Comparison of ENCODE assay signal across 30 cellular contexts in genomic region chr17:10824874-10825273, GRCh38. TPM values are rescaled to one million over a fixed set of nuclear protein-coding genes. Genes with fewer than 3 reads are reported as not detected.
"Had no signal": no experiment of that assay in that cellular context is flagged by ENCODE, and none has a peak within 500 bp of the region (broad histone marks: within the 10 kb centered on the region; RNA-seq: fewer than 3 reads in every experiment).

No MANE protein-coding gene starts in this region.

- H3K4me1 Mint-ChIP-seq: stimulated activated effector memory CD8-positive, alpha-beta T cell treated with anti-CD3 and anti-CD28 coated beads, Interleukin-12 subunit alpha, Interleukin-12 subunit beta, amount 100 ng/mL, for 72 hours; stimulated activated memory B cell treated with anti-CD40 and anti-IgM and Interleukin-4, amounts not matched to agents 10 μg/mL and 1 μg/mL and 100 μg/mL, for 72 hours; stimulated activated naive B cell treated with anti-CD40 and anti-IgM and Interleukin-4, amounts not matched to agents 10 μg/mL and 1 μg/mL and 100 μg/mL, for 72 hours had no signal

- H3K27me3 ChIP-seq: stomach, suprapubic skin, testis, thyroid gland, tibial artery, tibial nerve, transverse colon, upper lobe of left lung, upper lobe of right lung, uterus, vagina had no signal

- H3K27me3 Mint-ChIP-seq: stimulated activated naive CD8-positive, alpha-beta T cell treated with anti-CD3 and anti-CD28 coated beads, Interleukin-15, Interleukin-2, amounts not matched to agents 100 ng/mL and 50 ng/mL, for 24 hours had no signal

- H3K4me1 ChIP-seq: stomach, suprapubic skin, thyroid gland, tibial artery, tibial nerve, upper lobe of left lung, upper lobe of right lung, uterus, vagina had no signal

- ATAC-seq: stimulated activated effector memory CD8-positive, alpha-beta T cell treated with anti-CD3 and anti-CD28 coated beads, Interleukin-12 subunit alpha, Interleukin-12 subunit beta, amount 100 ng/mL, for 72 hours; stimulated activated memory B cell treated with anti-CD40 and anti-IgM and Interleukin-4, amounts not matched to agents 10 μg/mL and 1 μg/mL and 100 μg/mL, for 72 hours; stimulated activated naive B cell treated with anti-CD40 and anti-IgM and Interleukin-4, amounts not matched to agents 10 μg/mL and 1 μg/mL and 100 μg/mL, for 72 hours; upper lobe of right lung had no signal

- H3K9me3 ChIP-seq: stomach, suprapubic skin, testis, thoracic aorta, thyroid gland, tibial artery, tibial nerve, transverse colon, upper lobe of left lung, upper lobe of right lung, uterus, vagina had no signal

- DNase-seq: stimulated activated CD4-positive, alpha-beta T cell treated with anti-CD3 and anti-CD28 coated beads, Interleukin-2, amount 100 ng/mL, for 24 hours; stimulated activated CD4-positive, alpha-beta T cell treated with anti-CD3 and anti-CD28 coated beads, Interleukin-2, amount 100 ng/mL, for 48 hours; stimulated activated CD4-positive, alpha-beta T cell treated with anti-CD3 and anti-CD28 coated beads, Interleukin-4, amount 100 ng/mL, for 1 hour; stimulated activated CD4-positive, alpha-beta T cell treated with anti-CD3 and anti-CD28 coated beads, Interleukin-4, amount 100 ng/mL, for 24 hours; stimulated activated CD4-positive, alpha-beta T cell treated with anti-CD3 and anti-CD28 coated beads, Interleukin-4, amount 100 ng/mL, for 4 hours; stimulated activated CD8-positive, alpha-beta memory T cell treated with anti-CD3 and anti-CD28 coated beads, Interleukin-4, amount 100 ng/mL, for 48 hours; stimulated activated naive B cell treated with anti-CD40 and anti-IgM and Interleukin-4, amounts not matched to agents 10 μg/mL and 1 μg/mL and 100 μg/mL, for 72 hours; stimulated activated naive CD4-positive, alpha-beta T cell; stimulated activated naive CD4-positive, alpha-beta T cell treated with Interleukin-2 at 50 U/mL for 16 hours; stomach; substantia nigra; testis; thyroid gland; tibial artery; transverse colon; trophoblast cell; upper lobe of left lung; upper lobe of right lung; uterus had no signal

- H3K27ac ChIP-seq: stomach, suprapubic skin, testis, thoracic aorta, thyroid gland, tibial artery, tibial nerve, transverse colon, upper lobe of left lung, upper lobe of right lung, uterus, vagina had no signal

- H3K36me3 ChIP-seq: stomach, suprapubic skin, thoracic aorta, thyroid gland, tibial artery, tibial nerve, transverse colon, upper lobe of left lung, upper lobe of right lung, uterus, vagina had no signal

- H3K4me3 Mint-ChIP-seq: stimulated activated effector memory CD8-positive, alpha-beta T cell treated with anti-CD3 and anti-CD28 coated beads, Interleukin-12 subunit alpha, Interleukin-12 subunit beta, amount 100 ng/mL, for 72 hours; stimulated activated memory B cell treated with anti-CD40 and anti-IgM and Interleukin-4, amounts not matched to agents 10 μg/mL and 1 μg/mL and 100 μg/mL, for 72 hours; stimulated activated naive B cell treated with anti-CD40 and anti-IgM and Interleukin-4, amounts not matched to agents 10 μg/mL and 1 μg/mL and 100 μg/mL, for 72 hours; stimulated activated naive CD8-positive, alpha-beta T cell treated with anti-CD3 and anti-CD28 coated beads, Interleukin-15, Interleukin-2, amounts not matched to agents 100 ng/mL and 50 ng/mL, for 24 hours; type B pancreatic cell had no signal

- H3K9me3 Mint-ChIP-seq: stimulated activated effector memory CD8-positive, alpha-beta T cell treated with anti-CD3 and anti-CD28 coated beads, Interleukin-12 subunit alpha, Interleukin-12 subunit beta, amount 100 ng/mL, for 72 hours; stimulated activated memory B cell treated with anti-CD40 and anti-IgM and Interleukin-4, amounts not matched to agents 10 μg/mL and 1 μg/mL and 100 μg/mL, for 72 hours; stimulated activated naive B cell treated with anti-CD40 and anti-IgM and Interleukin-4, amounts not matched to agents 10 μg/mL and 1 μg/mL and 100 μg/mL, for 72 hours; stimulated activated naive CD8-positive, alpha-beta T cell treated with anti-CD3 and anti-CD28 coated beads, Interleukin-15, Interleukin-2, amounts not matched to agents 100 ng/mL and 50 ng/mL, for 24 hours; type B pancreatic cell had no signal

- H3K27ac Mint-ChIP-seq: stimulated activated effector memory CD8-positive, alpha-beta T cell treated with anti-CD3 and anti-CD28 coated beads, Interleukin-12 subunit alpha, Interleukin-12 subunit beta, amount 100 ng/mL, for 72 hours; stimulated activated memory B cell treated with anti-CD40 and anti-IgM and Interleukin-4, amounts not matched to agents 10 μg/mL and 1 μg/mL and 100 μg/mL, for 72 hours; stimulated activated naive B cell treated with anti-CD40 and anti-IgM and Interleukin-4, amounts not matched to agents 10 μg/mL and 1 μg/mL and 100 μg/mL, for 72 hours; stimulated activated naive CD8-positive, alpha-beta T cell treated with anti-CD3 and anti-CD28 coated beads, Interleukin-15, Interleukin-2, amounts not matched to agents 100 ng/mL and 50 ng/mL, for 24 hours; type B pancreatic cell had no signal

- H3K4me3 ChIP-seq: stomach, suprapubic skin, testis, thoracic aorta, thyroid gland, tibial artery, tibial nerve, transverse colon, upper lobe of left lung, upper lobe of right lung, uterus, vagina had no signal

RNA-seq across cellular contexts. Expression of gene PIRT, which starts 13.0 kb away (rescaled TPM):
- total RNA-seq: subcutaneous adipose tissue, thoracic aorta, thyroid gland, tibial nerve, upper lobe of left lung, upper lobe of right lung, ureter had no signal

RNA-seq across cellular contexts. Expression of gene TMEM238L, which starts 21.0 kb away (rescaled TPM):
- total RNA-seq: subcutaneous adipose tissue, temporal lobe, testis, thoracic aorta, thyroid gland, tibial nerve, upper lobe of left lung, upper lobe of right lung, uterus had no signal
